Comparison of ENCODE assay signal across 1 cellular context in the genomic region with DNA sequence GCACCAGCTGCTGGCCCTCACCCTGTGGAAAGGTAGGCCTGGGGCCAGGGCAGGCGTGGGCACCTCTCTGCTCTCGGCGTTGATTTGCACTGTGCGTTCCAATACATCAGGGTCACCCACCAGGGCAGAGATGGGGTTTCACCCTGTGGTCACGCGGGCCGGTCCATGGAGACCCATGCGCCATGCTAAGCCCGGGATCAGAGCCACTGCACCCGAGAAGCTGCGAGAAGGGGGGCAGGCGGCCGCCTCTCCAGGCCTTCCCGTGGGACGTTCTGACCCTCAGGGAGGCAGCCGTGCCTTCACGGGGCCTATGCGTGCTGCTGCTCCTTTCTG.
TF ChIP-seq lines count a peak whose summit lies in the region.

No MANE protein-coding gene starts in this region.

TF ChIP-seq in K562, 482 proteins besides CTCF, POLR2A, EP300 and RAD21:
- TF ChIP-seq RBM22 (IDR thresholded peaks at IDR 0.05; ENCODE audit: low read depth, low read length, poor library complexity, severe bottlenecking) (peak; percentile 33), POLR2G (IDR thresholded peaks at IDR 0.05; ENCODE audit: low read depth, low read length) (peak; percentile 41; the same call in 1 of the 2 replicates), SNRNP70 (optimal IDR thresholded peaks at IDR 0.05; ENCODE audit: low read depth, low read length) (no peak), MCM3 (IDR thresholded peaks at IDR 0.05) (no peak), CHD2 (IDR thresholded peaks at IDR 0.05; ENCODE audit: low read depth, low read length) (no peak), GABPB1 (CRISPR knock-in tag; IDR thresholded peaks at IDR 0.05) (no peak), TBP (optimal IDR thresholded peaks at IDR 0.05; ENCODE audit: low read depth, low read length) (no peak)
- TF ChIP-seq, protein P1, sequence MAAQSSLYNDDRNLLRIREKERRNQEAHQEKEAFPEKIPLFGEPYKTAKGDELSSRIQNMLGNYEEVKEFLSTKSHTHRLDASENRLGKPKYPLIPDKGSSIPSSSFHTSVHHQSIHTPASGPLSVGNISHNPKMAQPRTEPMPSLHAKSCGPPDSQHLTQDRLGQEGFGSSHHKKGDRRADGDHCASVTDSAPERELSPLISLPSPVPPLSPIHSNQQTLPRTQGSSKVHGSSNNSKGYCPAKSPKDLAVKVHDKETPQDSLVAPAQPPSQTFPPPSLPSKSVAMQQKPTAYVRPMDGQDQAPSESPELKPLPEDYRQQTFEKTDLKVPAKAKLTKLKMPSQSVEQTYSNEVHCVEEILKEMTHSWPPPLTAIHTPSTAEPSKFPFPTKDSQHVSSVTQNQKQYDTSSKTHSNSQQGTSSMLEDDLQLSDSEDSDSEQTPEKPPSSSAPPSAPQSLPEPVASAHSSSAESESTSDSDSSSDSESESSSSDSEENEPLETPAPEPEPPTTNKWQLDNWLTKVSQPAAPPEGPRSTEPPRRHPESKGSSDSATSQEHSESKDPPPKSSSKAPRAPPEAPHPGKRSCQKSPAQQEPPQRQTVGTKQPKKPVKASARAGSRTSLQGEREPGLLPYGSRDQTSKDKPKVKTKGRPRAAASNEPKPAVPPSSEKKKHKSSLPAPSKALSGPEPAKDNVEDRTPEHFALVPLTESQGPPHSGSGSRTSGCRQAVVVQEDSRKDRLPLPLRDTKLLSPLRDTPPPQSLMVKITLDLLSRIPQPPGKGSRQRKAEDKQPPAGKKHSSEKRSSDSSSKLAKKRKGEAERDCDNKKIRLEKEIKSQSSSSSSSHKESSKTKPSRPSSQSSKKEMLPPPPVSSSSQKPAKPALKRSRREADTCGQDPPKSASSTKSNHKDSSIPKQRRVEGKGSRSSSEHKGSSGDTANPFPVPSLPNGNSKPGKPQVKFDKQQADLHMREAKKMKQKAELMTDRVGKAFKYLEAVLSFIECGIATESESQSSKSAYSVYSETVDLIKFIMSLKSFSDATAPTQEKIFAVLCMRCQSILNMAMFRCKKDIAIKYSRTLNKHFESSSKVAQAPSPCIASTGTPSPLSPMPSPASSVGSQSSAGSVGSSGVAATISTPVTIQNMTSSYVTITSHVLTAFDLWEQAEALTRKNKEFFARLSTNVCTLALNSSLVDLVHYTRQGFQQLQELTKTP (IDR thresholded peaks at IDR 0.05; ENCODE audit: low read depth in 1 of 2, partially characterized antibody in 2 of 2): no peak
